8 cellular contexts compared by ENCODE assay signal in genomic region chr2:178804791-178805190, GRCh38. TPM values are rescaled to one million over a fixed set of nuclear protein-coding genes. Genes with fewer than 3 reads are reported as not detected.
A peak's percentile ranks its signal among the peaks of the same experiment; 100 is the strongest.
DNase-seq lines count a peak whose midpoint lies in the region; ATAC-seq and TF ChIP-seq lines count a peak whose summit lies in the region.

No MANE protein-coding gene starts in this region.

- H3K36me3 Mint-ChIP-seq in glutamatergic neuron (ENCODE audit: unreplicated experiment) = no peaks in the 10 kb centered on the region

- H3K4me3 ChIP-seq in GM12865 (ENCODE audit: low read depth, low read length) = no peak overlapping the region

- TF ChIP-seq CTCF in GM12865 (IDR thresholded peaks at IDR 0.05; ENCODE audit: insufficient read depth, low read depth, low read length, missing control alignments) (peak; percentile 43), glutamatergic neuron (IDR thresholded peaks at IDR 0.05; ENCODE audit: partially characterized antibody, unreplicated experiment) (peak; percentile 91)

- peak; percentile 57 for ATAC-seq in HG02642 (IDR thresholded peaks at IDR 0.05; ENCODE audit: poor library complexity, unreplicated experiment)
- ATAC-seq in HG03280 (IDR thresholded peaks at IDR 0.05; ENCODE audit: unreplicated experiment) = no peak

- no peaks in the 10 kb centered on the region for H3K9me3 Mint-ChIP-seq in glutamatergic neuron (ENCODE audit: unreplicated experiment)

- H3K4me1 Mint-ChIP-seq in glutamatergic neuron (ENCODE audit: low read depth, unreplicated experiment) = no peaks in the 10 kb centered on the region

- intact Hi-C loops in posterior cingulate gyrus (cut with DNase I) = no loop called here

- no peaks in the 10 kb centered on the region for H3K27me3 Mint-ChIP-seq in glutamatergic neuron (ENCODE audit: unreplicated experiment)

- peak; percentile 18 for DNase-seq in GM12865 (ENCODE audit: low read depth)
- DNase-seq in OCI-M1 (lab: John Stamatoyannopoulos, UW) = peak; percentile 62
- DNase-seq in glutamatergic neuron = no peak
- no peak for DNase-seq in middle frontal gyrus (ENCODE audit: extremely low spot score, low spot score)
- no peak for DNase-seq in NCI-H1694 (lab: John Stamatoyannopoulos, UW)
- DNase-seq in posterior cingulate gyrus = no peak

- no peak overlapping the region for H3K27ac Mint-ChIP-seq in glutamatergic neuron (ENCODE audit: unreplicated experiment)

- H3K4me3 Mint-ChIP-seq in glutamatergic neuron (ENCODE audit: unreplicated experiment) = no peak overlapping the region

RNA-seq across cellular contexts. Expression of gene TTN, which starts 2.4 kb away (rescaled TPM):
- 0.34 TPM for total RNA-seq in glutamatergic neuron (ENCODE audit: unreplicated experiment)

Comparison
In these comparisons a context has a peak if more than half of its experiments do, and no peak if none do; other contexts are left out.
1. DNase-seq: peak in GM12865 (single experiment) and OCI-M1 (single experiment); none in glutamatergic neuron (single experiment), middle frontal gyrus (single experiment), NCI-H1694 (single experiment) and posterior cingulate gyrus (0 of 10).